Comparison of ENCODE assay signal across 29 cellular contexts in the genomic region with DNA sequence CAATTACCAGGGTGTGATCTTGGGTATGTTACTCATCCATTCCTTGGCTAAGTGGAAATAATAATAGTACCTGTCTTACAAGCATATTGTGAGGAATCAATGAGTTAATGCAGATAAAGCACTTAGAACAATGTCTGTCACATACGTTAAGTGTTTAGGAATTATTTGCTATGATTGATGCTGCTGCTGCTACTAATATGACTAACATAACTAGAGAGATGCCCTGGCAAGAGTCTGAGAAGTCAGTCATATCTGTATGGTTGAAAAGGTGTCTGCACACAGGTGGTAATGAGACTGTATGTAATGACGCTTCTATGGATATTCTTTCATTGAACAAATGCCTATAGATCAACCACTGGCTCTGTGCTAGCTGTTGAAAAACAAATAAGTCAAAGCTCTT.
"Had no signal": no experiment of that assay in that cellular context is flagged by ENCODE, and none has a peak within 500 bp of the region (broad histone marks: within the 10 kb centered on the region; RNA-seq: fewer than 3 reads in every experiment).

No MANE protein-coding gene starts in this region.

- H3K9me3 Mint-ChIP-seq: activated B cell treated with CpG ODN at 0.5 μM for 24 hours; activated CD4-positive, alpha-beta memory T cell treated with anti-CD3 and anti-CD28 coated beads, Interleukin-2, amount 10 ng/mL, durations not matched to agents 7 days and 5 days; activated CD4-positive, alpha-beta T cell treated with anti-CD3 and anti-CD28 coated beads, Interleukin-2, amount 10 ng/mL, durations not matched to agents 7 days and 5 days; activated naive CD4-positive, alpha-beta T cell treated with anti-CD3 and anti-CD28 coated beads, Interleukin-2, amount 10 ng/mL, durations not matched to agents 7 days and 5 days; activated T-helper 1 cell treated with anti-CD3 and anti-CD28 coated beads, Interleukin-12 subunit alpha, Interleukin-12 subunit beta, Interleukin-2, Interleukin-4 antibody, amounts not matched to agents 30 ng/mL and 10 ng/mL and 1 ng/mL, durations not matched to agents 14 hours and 24 hours and 36 hours; activated T-helper 2 cell treated with anti-CD3 and anti-CD28 coated beads, Interferon-gamma antibody, Interleukin-2, Interleukin-4, amounts not matched to agents 10 μg/mL and 5 μg/mL and 100 μg/mL, durations not matched to agents 14 hours and 24 hours and 36 hours; central memory CD8-positive, alpha-beta T cell; dendritic cell treated with granulocyte-macrophage colony-stimulating factor and Interleukin-4, amounts not matched to agents 40 ng/mL and 50 ng/mL, for 4 days; endodermal cell; T-helper 2 cell treated with Interferon-gamma antibody and Interleukin-4, amounts not matched to agents 5 μg/mL and 100 μg/mL, for 36 hours had no signal

- H3K36me3 ChIP-seq: brain microvascular endothelial cell, WERI-Rb-1 had no signal

- H3K27me3 Mint-ChIP-seq: activated B cell treated with CpG ODN at 0.5 μM for 24 hours had no signal

- H3K4me1 Mint-ChIP-seq: activated CD4-positive, alpha-beta memory T cell treated with anti-CD3 and anti-CD28 coated beads, Interleukin-2, amount 10 ng/mL, durations not matched to agents 7 days and 5 days; activated CD4-positive, alpha-beta T cell treated with anti-CD3 and anti-CD28 coated beads, Interleukin-2, amount 10 ng/mL, durations not matched to agents 7 days and 5 days; activated naive CD4-positive, alpha-beta T cell treated with anti-CD3 and anti-CD28 coated beads, Interleukin-2, amount 10 ng/mL, durations not matched to agents 7 days and 5 days; central memory CD8-positive, alpha-beta T cell had no signal

- DNase-seq: activated B cell treated with CpG ODN at 0.5 μM for 24 hours; activated CD4-positive, alpha-beta memory T cell treated with anti-CD3 and anti-CD28 coated beads, Interleukin-2, amount 10 ng/mL, durations not matched to agents 7 days and 5 days; activated CD4-positive, alpha-beta T cell treated with anti-CD3 and anti-CD28 coated beads, Interleukin-2, amount 10 ng/mL, durations not matched to agents 7 days and 5 days; activated CD4-positive, alpha-beta T cell treated with anti-CD3 and anti-CD28 coated beads, Interleukin-2, amount 50 U/mL, for 4 hours; activated CD8-positive, alpha-beta memory T cell treated with anti-CD3 and anti-CD28 coated beads, Interleukin-2, amount 50 U/mL, for 48 hours; activated effector memory CD4-positive, alpha-beta T cell treated with anti-CD3 and anti-CD28 coated beads, Interleukin-2, amount 50 U/mL, for 16 hours; activated naive CD4-positive, alpha-beta T cell treated with anti-CD3 and anti-CD28 coated beads, Interleukin-2, amount 10 ng/mL, durations not matched to agents 7 days and 5 days; activated T-cell treated with anti-CD3 and anti-CD28 coated beads, Interleukin-2, amount 50 U/mL, for 48 hours; amniotic stem cell; anterior cingulate cortex; brain microvascular endothelial cell; dorsolateral prefrontal cortex; effector memory CD4-positive, alpha-beta T cell; endodermal cell; foreskin fibroblast; head of caudate nucleus; T-helper 1 cell; T-helper 17 cell; T1000; WERI-Rb-1 had no signal

- H3K4me3 ChIP-seq: coronary artery, dorsolateral prefrontal cortex had no signal

- H3K4me3 Mint-ChIP-seq: activated B cell treated with CpG ODN at 0.5 μM for 24 hours; activated CD4-positive, alpha-beta memory T cell treated with anti-CD3 and anti-CD28 coated beads, Interleukin-2, amount 10 ng/mL, durations not matched to agents 7 days and 5 days; activated CD4-positive, alpha-beta T cell treated with anti-CD3 and anti-CD28 coated beads, Interleukin-2, amount 10 ng/mL, durations not matched to agents 7 days and 5 days; activated naive CD4-positive, alpha-beta T cell treated with anti-CD3 and anti-CD28 coated beads, Interleukin-2, amount 10 ng/mL, durations not matched to agents 7 days and 5 days; activated naive CD8-positive, alpha-beta T cell; activated T-helper 1 cell treated with anti-CD3 and anti-CD28 coated beads, Interleukin-12 subunit alpha, Interleukin-12 subunit beta, Interleukin-2, Interleukin-4 antibody, amounts not matched to agents 30 ng/mL and 10 ng/mL and 1 ng/mL, durations not matched to agents 14 hours and 24 hours and 36 hours; central memory CD8-positive, alpha-beta T cell; dendritic cell treated with granulocyte-macrophage colony-stimulating factor and Interleukin-4, amounts not matched to agents 40 ng/mL and 50 ng/mL, for 4 days; endodermal cell; T-helper 17 cell; T-helper 2 cell treated with Interferon-gamma antibody and Interleukin-4, amounts not matched to agents 5 μg/mL and 100 μg/mL, for 36 hours had no signal

- H3K27ac Mint-ChIP-seq: activated B cell treated with CpG ODN at 0.5 μM for 24 hours; activated CD4-positive, alpha-beta memory T cell treated with anti-CD3 and anti-CD28 coated beads, Interleukin-2, amount 10 ng/mL, durations not matched to agents 7 days and 5 days; activated CD4-positive, alpha-beta T cell treated with anti-CD3 and anti-CD28 coated beads, Interleukin-2, amount 10 ng/mL, durations not matched to agents 7 days and 5 days; activated naive CD4-positive, alpha-beta T cell treated with anti-CD3 and anti-CD28 coated beads, Interleukin-2, amount 10 ng/mL, durations not matched to agents 7 days and 5 days; activated naive CD8-positive, alpha-beta T cell; activated T-helper 1 cell treated with anti-CD3 and anti-CD28 coated beads, Interleukin-12 subunit alpha, Interleukin-12 subunit beta, Interleukin-2, Interleukin-4 antibody, amounts not matched to agents 30 ng/mL and 10 ng/mL and 1 ng/mL, durations not matched to agents 14 hours and 24 hours and 36 hours; activated T-helper 2 cell treated with anti-CD3 and anti-CD28 coated beads, Interferon-gamma antibody, Interleukin-2, Interleukin-4, amounts not matched to agents 10 μg/mL and 5 μg/mL and 100 μg/mL, durations not matched to agents 14 hours and 24 hours and 36 hours; dendritic cell treated with granulocyte-macrophage colony-stimulating factor and Interleukin-4, amounts not matched to agents 40 ng/mL and 50 ng/mL, for 4 days; endodermal cell; T-helper 17 cell; T-helper 2 cell treated with Interferon-gamma antibody and Interleukin-4, amounts not matched to agents 5 μg/mL and 100 μg/mL, for 36 hours had no signal

- H3K27me3 ChIP-seq: brain microvascular endothelial cell, dorsolateral prefrontal cortex had no signal

- ATAC-seq: activated CD4-positive, CD25-positive, alpha-beta regulatory T cell treated with anti-CD3 and anti-CD28 coated beads, Interleukin-2, amount 50 U/mL, for 24 hours; esophagus mucosa; T-helper 17 cell had no signal

- H3K36me3 Mint-ChIP-seq: activated naive CD4-positive, alpha-beta T cell treated with anti-CD3 and anti-CD28 coated beads, Interleukin-2, amount 10 ng/mL, durations not matched to agents 7 days and 5 days; activated naive CD8-positive, alpha-beta T cell had no signal

- H3K27ac ChIP-seq: brain microvascular endothelial cell, coronary artery, dorsolateral prefrontal cortex, WERI-Rb-1 had no signal
